ENCODE assay signal across 8 cellular contexts in the genomic region with DNA sequence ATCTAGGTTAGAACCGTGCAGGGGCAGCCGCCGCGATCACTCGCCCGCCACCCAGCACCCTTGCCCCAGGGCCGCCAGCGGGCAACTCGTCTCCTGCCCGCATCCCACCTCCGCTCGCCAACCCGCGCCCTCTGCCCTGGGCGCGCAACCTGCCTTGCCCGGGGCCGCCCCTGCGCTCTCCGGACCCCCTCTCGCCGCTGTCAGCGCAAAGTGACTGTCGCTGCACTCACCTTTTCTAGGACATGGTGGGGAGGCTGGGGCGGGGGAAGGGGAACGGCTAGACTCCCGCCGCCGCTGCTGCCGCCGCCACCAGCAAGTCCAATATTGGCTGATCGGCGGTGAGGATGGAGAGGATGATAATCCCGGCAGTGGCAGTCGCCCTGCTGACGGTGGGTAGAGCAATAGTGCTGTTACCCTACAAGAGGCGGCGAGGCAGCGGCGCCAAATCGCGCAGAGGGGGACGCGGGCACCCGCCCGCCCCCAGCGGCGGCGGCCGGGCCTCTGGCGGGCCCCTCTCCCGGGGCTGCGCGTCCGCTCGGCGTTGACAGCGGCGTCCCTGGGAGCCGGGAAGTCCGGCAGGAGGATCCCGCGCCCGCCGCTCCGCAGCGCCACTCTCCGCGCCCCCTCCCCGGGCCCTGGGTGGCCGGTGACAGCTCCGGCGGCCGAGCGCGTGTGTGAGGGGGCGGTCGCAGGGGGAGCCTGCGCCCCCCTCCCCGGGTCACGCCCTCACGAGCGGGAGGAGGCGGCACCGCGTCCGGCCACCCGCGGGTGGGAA. TPM values are rescaled to one million over a fixed set of nuclear protein-coding genes. Genes with fewer than 3 reads are reported as not detected.
DNase-seq lines count a peak whose midpoint lies in the region; ATAC-seq and TF ChIP-seq lines count a peak whose summit lies in the region.

No MANE protein-coding gene starts in this region.

- intact Hi-C loops in sigmoid colon (cut with DNase I): loop anchor here (5.0 to 10.0 kb wide), 6 partner anchors 67 to 762 kb away; partner anchors contain the start of gene PRMT9

- peak overlapping the region; percentile 95 to 98 (median 95) for H3K27ac ChIP-seq in Peyer's patch
- H3K27ac ChIP-seq in iPS-18a (ENCODE audit: low read length): no peak overlapping the region
- H3K27ac ChIP-seq in sigmoid colon: peak overlapping the region; percentile 92 to 97 (median 96)

- H3K4me1 ChIP-seq in Peyer's patch (peaks cover 0 to 9% (median 5%) of the 10 kb centered on the region in 4 donors), iPS-18a (ENCODE audit: control insufficient read depth, low read depth, low read length) (peaks cover 24% of the 10 kb centered on the region), sigmoid colon (peaks cover 0 to 34% (median 15%) of the 10 kb centered on the region in 4 donors)

- H3K9me3 ChIP-seq in Peyer's patch: no peaks in the 10 kb centered on the region
- no peaks in the 10 kb centered on the region for H3K9me3 ChIP-seq in iPS-18a (ENCODE audit: control insufficient read depth, low read depth, low read length)
- H3K9me3 ChIP-seq in sigmoid colon: no peaks in the 10 kb centered on the region

- H3K27me3 ChIP-seq in Peyer's patch (no peaks in the 10 kb centered on the region), iPS-18a (ENCODE audit: control insufficient read depth, insufficient read depth, low read length) (peaks cover 68% of the 10 kb centered on the region), sigmoid colon (no peaks in the 10 kb centered on the region)

- no peak for TF ChIP-seq EP300 in sigmoid colon (IDR thresholded peaks at IDR 0.05)

- peak in 3 of 6 experiments; percentile 11 to 22 (median 17) for TF ChIP-seq CTCF in Peyer's patch (IDR thresholded peaks at IDR 0.05)
- peak in 1 of 4 experiments; percentile 15 for TF ChIP-seq CTCF in sigmoid colon (IDR thresholded peaks at IDR 0.05)

- H3K36me3 ChIP-seq in Peyer's patch: no peaks in the 10 kb centered on the region
- H3K36me3 ChIP-seq in iPS-18a (ENCODE audit: control insufficient read depth, low read depth, low read length): no peaks in the 10 kb centered on the region
- H3K36me3 ChIP-seq in sigmoid colon: no peaks in the 10 kb centered on the region

- no peak overlapping the region for H3K9ac ChIP-seq in iPS-18a (ENCODE audit: low read length)

- TF ChIP-seq POLR2A in Peyer's patch (IDR thresholded peaks at IDR 0.05) (peak in 1 of 2 donors; percentile 11), sigmoid colon (IDR thresholded peaks at IDR 0.05) (no peak)

- no peak for ATAC-seq in GM19351 (IDR thresholded peaks at IDR 0.05; ENCODE audit: unreplicated experiment)
- ATAC-seq in HG03135 (IDR thresholded peaks at IDR 0.05; ENCODE audit: unreplicated experiment): no peak

- DNase-seq in ELF-1 (ENCODE audit: low read depth, low spot score): peak; percentile 47
- peak; percentile 43 to 76 (median 70) for DNase-seq in Peyer's patch
- DNase-seq in amygdala (lab: John Stamatoyannopoulos, UW): peak in 39 of 56 donors; percentile 3 to 67 (median 45)
- peak; percentile 71 for DNase-seq in sigmoid colon
- no peak for DNase-seq in NCI-H1694 (lab: John Stamatoyannopoulos, UW)

- peak overlapping the region; percentile 70 to 97 (median 91) for H3K4me3 ChIP-seq in Peyer's patch
- H3K4me3 ChIP-seq in iPS-18a (ENCODE audit: low read length): peak overlapping the region; percentile 90
- H3K4me3 ChIP-seq in sigmoid colon: peak overlapping the region; percentile 91 to 96 (median 93)

- 1% methylated on average over 89 of the region's 89 CpGs for WGBS in sigmoid colon, 2 donors

RNA-seq across cellular contexts. Expression of gene NR3C2, which starts 2.3 kb away (rescaled TPM):
- 100 to 1,000 TPM in 3 of 4 donors, 10 to 100 TPM in 1; 33.0 to 128 (median 118) TPM for total RNA-seq in Peyer's patch
- 10 to 100 TPM; 15.6 to 34.9 (median 21.3) TPM for total RNA-seq in sigmoid colon
- polyA plus RNA-seq in sigmoid colon: 10 to 100 TPM; 17.8 to 24.0 (median 23.4) TPM
